1 cellular context compared by ENCODE assay signal in the genomic region with DNA sequence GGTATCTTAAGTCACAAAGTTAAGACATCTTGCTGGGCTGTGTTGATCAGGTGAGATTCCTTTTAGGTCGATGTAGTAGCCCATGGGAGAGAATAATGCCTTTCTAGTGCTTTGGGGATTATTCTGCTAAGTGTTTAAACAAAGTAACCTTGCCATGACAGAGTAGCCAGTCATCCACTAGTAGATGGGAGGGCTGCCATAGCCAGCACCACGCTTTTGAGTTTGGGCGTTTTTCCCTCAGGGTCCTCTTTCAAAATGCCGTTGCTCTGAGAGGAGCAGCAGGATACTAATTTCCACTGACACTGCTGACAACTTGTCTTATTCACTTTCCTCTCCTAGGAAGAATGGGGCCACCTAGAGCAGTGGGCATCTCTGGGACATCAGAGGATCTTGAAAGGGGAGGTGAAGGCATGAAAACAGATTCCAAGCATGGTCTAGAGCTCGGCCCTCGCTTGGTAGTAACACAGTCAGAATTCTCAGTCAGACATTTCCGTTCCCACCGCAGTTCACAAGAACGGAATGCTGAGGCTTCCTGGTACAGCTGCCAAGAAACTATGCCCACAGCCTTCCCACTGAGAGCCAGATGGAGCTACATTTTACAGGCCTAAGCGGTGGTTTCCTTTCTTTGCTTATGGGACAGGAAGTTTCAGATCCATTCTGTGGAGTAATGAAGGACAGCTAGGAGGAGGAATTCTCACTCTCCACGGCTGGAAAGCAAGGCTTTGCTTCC.
TF ChIP-seq lines count a peak whose summit lies in the region.

No MANE protein-coding gene starts in this region.

TF ChIP-seq in IMR-90, 13 proteins besides CTCF, POLR2A, EP300 and RAD21 (continued from another document):
- TF ChIP-seq, protein P1, sequence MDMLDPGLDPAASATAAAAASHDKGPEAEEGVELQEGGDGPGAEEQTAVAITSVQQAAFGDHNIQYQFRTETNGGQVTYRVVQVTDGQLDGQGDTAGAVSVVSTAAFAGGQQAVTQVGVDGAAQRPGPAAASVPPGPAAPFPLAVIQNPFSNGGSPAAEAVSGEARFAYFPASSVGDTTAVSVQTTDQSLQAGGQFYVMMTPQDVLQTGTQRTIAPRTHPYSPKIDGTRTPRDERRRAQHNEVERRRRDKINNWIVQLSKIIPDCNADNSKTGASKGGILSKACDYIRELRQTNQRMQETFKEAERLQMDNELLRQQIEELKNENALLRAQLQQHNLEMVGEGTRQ (IDR thresholded peaks at IDR 0.05; ENCODE audit: low read depth, low read length): no peak
- no peak for TF ChIP-seq RFX5 (IDR thresholded peaks at IDR 0.05; ENCODE audit: low read depth, low read length)
- TF ChIP-seq MXI1 (IDR thresholded peaks at IDR 0.05; ENCODE audit: borderline replicate concordance, low read depth, low read length): no peak
- TF ChIP-seq MAZ (IDR thresholded peaks at IDR 0.05; ENCODE audit: borderline replicate concordance, low read depth, low read length): no peak
- TF ChIP-seq SMC3 (IDR thresholded peaks at IDR 0.05; ENCODE audit: low read depth, low read length): no peak
- no peak for TF ChIP-seq MAFK (IDR thresholded peaks at IDR 0.05; ENCODE audit: low read depth, low read length)
- TF ChIP-seq CEBPB (IDR thresholded peaks at IDR 0.05; ENCODE audit: low read depth, low read length): no peak
- no peak for TF ChIP-seq NFE2L2 (IDR thresholded peaks at IDR 0.05; ENCODE audit: low read depth, low read length)
- TF ChIP-seq, protein P2, sequence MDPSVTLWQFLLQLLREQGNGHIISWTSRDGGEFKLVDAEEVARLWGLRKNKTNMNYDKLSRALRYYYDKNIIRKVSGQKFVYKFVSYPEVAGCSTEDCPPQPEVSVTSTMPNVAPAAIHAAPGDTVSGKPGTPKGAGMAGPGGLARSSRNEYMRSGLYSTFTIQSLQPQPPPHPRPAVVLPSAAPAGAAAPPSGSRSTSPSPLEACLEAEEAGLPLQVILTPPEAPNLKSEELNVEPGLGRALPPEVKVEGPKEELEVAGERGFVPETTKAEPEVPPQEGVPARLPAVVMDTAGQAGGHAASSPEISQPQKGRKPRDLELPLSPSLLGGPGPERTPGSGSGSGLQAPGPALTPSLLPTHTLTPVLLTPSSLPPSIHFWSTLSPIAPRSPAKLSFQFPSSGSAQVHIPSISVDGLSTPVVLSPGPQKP (IDR thresholded peaks at IDR 0.05; ENCODE audit: borderline replicate concordance, low read depth, low read length): no peak
- no peak for TF ChIP-seq FOS (IDR thresholded peaks at IDR 0.05; ENCODE audit: low read depth, low read length)
- TF ChIP-seq RCOR1 (IDR thresholded peaks at IDR 0.05; ENCODE audit: insufficient replicate concordance, low read length): no peak
- TF ChIP-seq BHLHE40 (IDR thresholded peaks at IDR 0.05; ENCODE audit: low read depth, low read length): no peak
